ENCODE assay signal across 30 cellular contexts in the genomic region with DNA sequence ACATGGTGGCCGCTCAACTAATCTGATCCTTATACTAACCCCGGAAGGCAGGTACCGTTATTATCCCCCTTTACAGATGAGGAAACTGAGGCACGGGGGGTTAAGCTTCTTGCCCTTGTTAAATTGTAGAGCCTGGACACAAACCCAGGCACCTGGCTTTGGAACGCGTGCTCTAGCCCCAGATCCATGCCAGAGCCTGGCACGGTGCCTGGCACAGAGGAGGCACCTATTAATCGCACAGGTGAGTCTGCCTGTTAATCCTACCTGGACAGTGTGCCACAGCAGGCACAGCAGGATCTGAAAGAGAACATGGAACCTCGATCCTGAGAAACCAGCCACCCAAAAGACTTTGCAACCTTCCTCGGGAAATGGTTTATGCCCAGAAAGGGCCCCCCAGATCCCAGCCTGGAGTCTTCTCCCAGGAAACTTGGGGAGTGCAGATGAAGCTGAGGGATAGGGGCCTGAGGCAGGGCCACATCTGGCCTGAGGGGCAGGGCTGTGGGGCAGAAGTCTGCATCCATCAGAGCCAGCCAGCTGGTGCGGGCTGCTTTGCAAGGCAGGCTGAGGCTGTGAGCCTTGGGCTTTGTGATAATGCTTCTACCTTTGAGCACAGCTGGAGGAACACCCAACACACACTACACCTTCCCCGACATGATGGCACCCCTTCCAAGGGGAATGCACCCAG. TPM values are rescaled to one million over a fixed set of nuclear protein-coding genes. Genes with fewer than 3 reads are reported as not detected.
"Had no signal": no experiment of that assay in that cellular context is flagged by ENCODE, and none has a peak within 500 bp of the region (broad histone marks: within the 10 kb centered on the region; RNA-seq: fewer than 3 reads in every experiment).

No MANE protein-coding gene starts in this region.

- H3K27ac ChIP-seq: gastrocnemius medialis, hepatocyte, pancreas, psoas muscle, vagina had no signal

- H3K4me1 Mint-ChIP-seq: activated CD4-positive, alpha-beta T cell treated with anti-CD3 and anti-CD28 coated beads, Interleukin-2, amount 10 ng/mL, durations not matched to agents 24 days and 14 days; mesothelial cell of epicardium; naive B cell; stimulated activated effector memory CD8-positive, alpha-beta T cell treated with anti-CD3 and anti-CD28 coated beads, Interleukin-12 subunit alpha, Interleukin-12 subunit beta, amount 100 ng/mL, for 72 hours; stimulated activated naive CD8-positive, alpha-beta T cell treated with anti-CD3 and anti-CD28 coated beads, Interleukin-15, amount 100 ng/mL, for 72 hours had no signal

- H3K9me3 Mint-ChIP-seq: activated CD4-positive, alpha-beta T cell treated with anti-CD3 and anti-CD28 coated beads, Interleukin-2, amount 10 ng/mL, durations not matched to agents 24 days and 14 days; activated T-helper 1 cell treated with anti-CD3 and anti-CD28 coated beads, Interleukin-12 subunit alpha, Interleukin-12 subunit beta, Interleukin-2, Interleukin-4 antibody, amounts not matched to agents 30 ng/mL and 10 ng/mL and 1 ng/mL, durations not matched to agents 14 hours and 24 hours and 36 hours; dendritic cell treated with granulocyte-macrophage colony-stimulating factor and Interleukin-4, amounts not matched to agents 40 ng/mL and 50 ng/mL, for 4 days; mesothelial cell of epicardium; neural crest cell; stimulated activated effector memory CD8-positive, alpha-beta T cell treated with anti-CD3 and anti-CD28 coated beads, Interleukin-12 subunit alpha, Interleukin-12 subunit beta, amount 100 ng/mL, for 72 hours; type B pancreatic cell had no signal

- DNase-seq: activated CD4-positive, alpha-beta memory T cell treated with anti-CD3 and anti-CD28 coated beads for 36 hours; activated CD4-positive, alpha-beta T cell treated with anti-CD3 and anti-CD28 coated beads, Interleukin-2, amount 10 ng/mL, durations not matched to agents 24 days and 14 days; activated CD4-positive, CD25-positive, alpha-beta regulatory T cell treated with anti-CD3 and anti-CD28 coated beads, Interleukin-2, amount 50 U/mL, for 72 hours; activated CD8-positive, alpha-beta memory T cell treated with anti-CD3 and anti-CD28 coated beads, Interleukin-2, amount 50 U/mL, for 4 hours; activated gamma-delta T cell treated with Interleukin-2 at 50 U/mL for 16 hours; activated naive CD4-positive, alpha-beta T cell treated with anti-CD3 and anti-CD28 coated beads, Interleukin-2, amount 50 U/mL, for 16 hours; activated T-cell treated with anti-CD3 and anti-CD28 coated beads, Interleukin-2, amount 50 U/mL, for 1 hour; amniotic stem cell; central memory CD4-positive, alpha-beta T cell; endodermal cell; gastrocnemius medialis; naive B cell; nucleus accumbens; psoas muscle; stimulated activated CD4-positive, alpha-beta T cell treated with anti-CD3 and anti-CD28 coated beads, Interleukin-4, amount 100 ng/mL, for 24 hours; stimulated activated naive CD8-positive, alpha-beta T cell treated with anti-CD3 and anti-CD28 coated beads, Interleukin-15, amount 100 ng/mL, for 72 hours; substantia nigra; T-helper 2 cell had no signal

- H3K4me3 ChIP-seq: gastrocnemius medialis, hepatocyte, pancreas, psoas muscle, vagina had no signal

- H3K36me3 ChIP-seq: gastrocnemius medialis, pancreas, vagina had no signal

- H3K4me1 ChIP-seq: gastrocnemius medialis, pancreas, psoas muscle had no signal

- H3K4me3 Mint-ChIP-seq: activated CD4-positive, alpha-beta memory T cell treated with anti-CD3 and anti-CD28 coated beads for 36 hours; activated CD4-positive, alpha-beta T cell treated with anti-CD3 and anti-CD28 coated beads, Interleukin-2, amount 10 ng/mL, durations not matched to agents 24 days and 14 days; activated T-helper 1 cell treated with anti-CD3 and anti-CD28 coated beads, Interleukin-12 subunit alpha, Interleukin-12 subunit beta, Interleukin-2, Interleukin-4 antibody, amounts not matched to agents 30 ng/mL and 10 ng/mL and 1 ng/mL, durations not matched to agents 14 hours and 24 hours and 36 hours; dendritic cell treated with granulocyte-macrophage colony-stimulating factor and Interleukin-4, amounts not matched to agents 40 ng/mL and 50 ng/mL, for 4 days; endodermal cell; mesothelial cell of epicardium; naive B cell; neural crest cell; stimulated activated effector memory CD8-positive, alpha-beta T cell treated with anti-CD3 and anti-CD28 coated beads, Interleukin-12 subunit alpha, Interleukin-12 subunit beta, amount 100 ng/mL, for 72 hours; stimulated activated naive CD8-positive, alpha-beta T cell treated with anti-CD3 and anti-CD28 coated beads, Interleukin-15, amount 100 ng/mL, for 72 hours; type B pancreatic cell had no signal

- H3K27me3 ChIP-seq: gastrocnemius medialis, hepatocyte, pancreas, vagina had no signal

- ATAC-seq: gastrocnemius medialis; left colon; pancreas; psoas muscle; stimulated activated effector memory CD8-positive, alpha-beta T cell treated with anti-CD3 and anti-CD28 coated beads, Interleukin-12 subunit alpha, Interleukin-12 subunit beta, amount 100 ng/mL, for 72 hours; stimulated activated naive CD8-positive, alpha-beta T cell treated with anti-CD3 and anti-CD28 coated beads, Interleukin-15, amount 100 ng/mL, for 72 hours had no signal

- H3K36me3 Mint-ChIP-seq: activated CD4-positive, alpha-beta memory T cell treated with anti-CD3 and anti-CD28 coated beads for 36 hours; mesothelial cell of epicardium; naive B cell; stimulated activated effector memory CD8-positive, alpha-beta T cell treated with anti-CD3 and anti-CD28 coated beads, Interleukin-12 subunit alpha, Interleukin-12 subunit beta, amount 100 ng/mL, for 72 hours; type B pancreatic cell had no signal

- H3K9me3 ChIP-seq: gastrocnemius medialis, pancreas, psoas muscle, vagina had no signal

- H3K27me3 Mint-ChIP-seq: activated CD4-positive, alpha-beta T cell treated with anti-CD3 and anti-CD28 coated beads, Interleukin-2, amount 10 ng/mL, durations not matched to agents 24 days and 14 days had no signal

- H3K27ac Mint-ChIP-seq: activated CD4-positive, alpha-beta memory T cell treated with anti-CD3 and anti-CD28 coated beads for 36 hours; activated CD4-positive, alpha-beta T cell treated with anti-CD3 and anti-CD28 coated beads, Interleukin-2, amount 10 ng/mL, durations not matched to agents 24 days and 14 days; activated T-helper 1 cell treated with anti-CD3 and anti-CD28 coated beads, Interleukin-12 subunit alpha, Interleukin-12 subunit beta, Interleukin-2, Interleukin-4 antibody, amounts not matched to agents 30 ng/mL and 10 ng/mL and 1 ng/mL, durations not matched to agents 14 hours and 24 hours and 36 hours; dendritic cell treated with granulocyte-macrophage colony-stimulating factor and Interleukin-4, amounts not matched to agents 40 ng/mL and 50 ng/mL, for 4 days; endodermal cell; mesothelial cell of epicardium; naive B cell; stimulated activated effector memory CD8-positive, alpha-beta T cell treated with anti-CD3 and anti-CD28 coated beads, Interleukin-12 subunit alpha, Interleukin-12 subunit beta, amount 100 ng/mL, for 72 hours; stimulated activated naive CD8-positive, alpha-beta T cell treated with anti-CD3 and anti-CD28 coated beads, Interleukin-15, amount 100 ng/mL, for 72 hours; type B pancreatic cell had no signal

RNA-seq across cellular contexts. Expression of gene SLC6A1, which starts 55.3 kb away (rescaled TPM):
- total RNA-seq: activated CD4-positive, alpha-beta memory T cell treated with anti-CD3 and anti-CD28 coated beads for 36 hours; activated CD4-positive, alpha-beta T cell treated with anti-CD3 and anti-CD28 coated beads, Interleukin-2, amount 10 ng/mL, durations not matched to agents 24 days and 14 days; activated CD8-positive, alpha-beta memory T cell treated with anti-CD3 and anti-CD28 coated beads for 36 hours; activated T-helper 1 cell treated with anti-CD3 and anti-CD28 coated beads, Interleukin-12 subunit alpha, Interleukin-12 subunit beta, Interleukin-2, Interleukin-4 antibody, amounts not matched to agents 30 ng/mL and 10 ng/mL and 1 ng/mL, durations not matched to agents 14 hours and 24 hours and 36 hours; mesothelial cell of epicardium had no signal
- polyA plus RNA-seq: keratinocyte had no signal
